8 cellular contexts compared by ENCODE assay signal in the genomic region with DNA sequence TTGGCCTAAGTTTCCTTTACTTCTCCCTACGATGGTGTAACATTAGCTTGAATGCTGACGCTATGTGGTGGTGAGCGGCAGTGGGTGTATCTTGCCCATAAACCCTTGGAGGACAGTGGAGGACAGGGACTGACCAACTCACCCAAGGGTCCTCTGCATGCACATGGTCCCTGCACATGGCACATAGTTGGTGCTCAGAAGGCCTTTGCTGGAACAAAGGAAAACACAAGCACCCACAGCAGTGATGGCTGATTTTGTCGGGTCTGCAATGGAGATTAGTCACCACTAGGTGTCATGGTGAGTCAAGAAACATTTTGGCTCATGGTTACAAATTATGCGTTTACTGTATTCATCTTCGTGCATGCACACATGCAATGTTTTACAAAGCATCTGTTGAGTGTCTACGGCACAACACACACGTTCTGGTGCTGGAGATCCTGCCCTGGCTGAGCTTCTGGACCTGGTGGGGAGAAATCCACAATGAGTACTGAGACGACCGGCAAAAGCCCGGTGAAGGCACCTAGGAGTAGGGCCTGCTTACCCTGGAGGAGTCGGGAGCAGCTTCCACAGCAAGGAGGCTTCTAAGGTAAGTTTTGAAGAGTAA. TPM values are rescaled to one million over a fixed set of nuclear protein-coding genes. Genes with fewer than 3 reads are reported as not detected.
DNase-seq lines count a peak whose midpoint lies in the region; ATAC-seq and TF ChIP-seq lines count a peak whose summit lies in the region.

No MANE protein-coding gene starts in this region.

- no peaks in the 10 kb centered on the region for H3K36me3 ChIP-seq in DND-41 (ENCODE audit: insufficient read depth, low read length)
- H3K36me3 ChIP-seq in suprapubic skin: no peaks in the 10 kb centered on the region

- TF ChIP-seq CTCF in DND-41 (IDR thresholded peaks at IDR 0.05; ENCODE audit: borderline replicate concordance, extremely low read depth, low read length, poor library complexity, severe bottlenecking) (peak; percentile 97), suprapubic skin (IDR thresholded peaks at IDR 0.05) (peak; percentile 55 to 69)

- peak; percentile 51 for DNase-seq in DND-41
- peak; percentile 61 for DNase-seq in HT-29 (ENCODE audit: low spot score)
- peak; percentile 50 for DNase-seq in SHP77 treated with DMSO at 0.1 percent for 48 hours (lab: John Stamatoyannopoulos, UW)
- peak; percentile 67 for DNase-seq in cerebellum (ENCODE audit: low spot score)
- no peak for DNase-seq in left lobe of liver (ENCODE audit: low spot score)
- no peak for DNase-seq in suprapubic skin (ENCODE audit: low spot score in 2 of 2)
- DNase-seq in cortex of kidney (lab: John Stamatoyannopoulos, UW): no peak

- H2AFZ ChIP-seq in DND-41 (ENCODE audit: low read depth, low read length): no peak overlapping the region; the same call in 1 of the 2 replicates

- H4K20me1 ChIP-seq in DND-41 (ENCODE audit: insufficient read depth, low read length): no peaks in the 10 kb centered on the region

- ATAC-seq in DND-41 (ENCODE audit: insufficient read depth, low read depth): peak; percentile 62
- peak; percentile 90 for ATAC-seq in left lobe of liver
- no peak for ATAC-seq in GM19467 (IDR thresholded peaks at IDR 0.05; ENCODE audit: unreplicated experiment)

- H3K4me1 ChIP-seq in DND-41 (ENCODE audit: insufficient read depth, low read length): no peaks in the 10 kb centered on the region
- H3K4me1 ChIP-seq in suprapubic skin: peaks cover 11% of the 10 kb centered on the region

- no peak for TF ChIP-seq EP300 in suprapubic skin (IDR thresholded peaks at IDR 0.05)

- H3K4me3 ChIP-seq in DND-41 (ENCODE audit: low read depth in 1 of 2, low read length in 2 of 2) (no peak overlapping the region), suprapubic skin (no peak overlapping the region)

- H3K27ac ChIP-seq in DND-41 (ENCODE audit: low read length) (no peak overlapping the region), suprapubic skin (no peak overlapping the region)

- no peaks in the 10 kb centered on the region for H3K27me3 ChIP-seq in DND-41 (ENCODE audit: insufficient read depth, low read length, poor library complexity)
- H3K27me3 ChIP-seq in suprapubic skin: no peaks in the 10 kb centered on the region

- H3K9me3 ChIP-seq in DND-41 (ENCODE audit: insufficient read depth, low read length, severe bottlenecking) (no peaks in the 10 kb centered on the region), suprapubic skin (no peaks in the 10 kb centered on the region)

- TF ChIP-seq POLR2A in suprapubic skin (IDR thresholded peaks at IDR 0.05): no peak

- no peak overlapping the region for H3K9ac ChIP-seq in DND-41 (ENCODE audit: low read depth, low read length)

- no peaks in the 10 kb centered on the region for H3K79me2 ChIP-seq in DND-41 (ENCODE audit: insufficient read depth, low read length)

- 48% methylated on average over 12 of the region's 12 CpGs for WGBS in suprapubic skin

- no peak overlapping the region for H3K4me2 ChIP-seq in DND-41 (ENCODE audit: insufficient read depth, low read length)

RNA-seq across cellular contexts. Expression of gene PDCL3, which starts 44.0 kb away (rescaled TPM):
- 8.2 and 11.7 TPM in 2 replicates for total RNA-seq in HT-29 (2014; rRNA removed; shearing (Covaris generic))
- total RNA-seq in cerebellum (7.1 TPM), left lobe of liver (5.8 TPM), suprapubic skin (10 to 100 TPM; 20.8 to 22.9 (median 21.7) TPM)

Comparison
In these comparisons a context has a peak if more than half of its experiments do, and no peak if none do; other contexts are left out.
1. DNase-seq: peak in DND-41 (single experiment), HT-29 (single experiment), SHP77 treated with DMSO at 0.1 percent for 48 hours (single experiment) and cerebellum (single experiment); none in left lobe of liver (single experiment), suprapubic skin (0 of 2) and cortex of kidney (single experiment).